ENCODE assay signal across 8 cellular contexts in the genomic region with DNA sequence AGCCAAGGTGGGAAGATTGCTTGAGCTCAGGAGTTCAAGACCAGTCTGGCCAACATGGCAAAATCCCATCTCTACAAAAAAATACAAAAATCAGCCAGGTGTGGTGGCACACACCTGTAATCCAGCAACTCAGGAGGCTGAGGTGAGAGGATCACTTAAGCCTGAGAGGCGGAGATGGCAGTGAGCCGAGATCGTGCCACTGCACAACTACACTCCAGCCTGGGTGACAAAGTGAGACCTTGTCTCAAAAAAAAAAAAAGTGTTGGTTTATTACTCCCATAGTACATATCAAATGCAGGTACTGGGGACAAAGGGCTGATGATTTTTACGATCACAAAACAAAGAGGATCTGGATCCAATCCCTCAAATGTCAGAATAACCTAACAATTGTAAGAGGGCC. TPM values are rescaled to one million over a fixed set of nuclear protein-coding genes. Genes with fewer than 3 reads are reported as not detected.
DNase-seq lines count a peak whose midpoint lies in the region; ATAC-seq, FAIRE-seq and TF ChIP-seq lines count a peak whose summit lies in the region.
"Not testable (repeated sequence)": the region's sequence is repeated elsewhere in the genome, so short reads cannot be mapped to it uniquely, and the experiment has no call there.

No MANE protein-coding gene starts in this region.

- not testable (repeated sequence) for TF ChIP-seq POLR2A in GM12878 (IDR thresholded peaks at IDR 0.05; ENCODE audit: low read depth, low read length); vagina (IDR thresholded peaks at IDR 0.05)

- H3K27me3 ChIP-seq in CD8-positive, alpha-beta memory T cell (ENCODE audit: insufficient read depth, low read length, poor library complexity, severe bottlenecking); GM12878 (replicated peaks in 1 of 2; ENCODE audit: control insufficient read depth in 2 of 2, insufficient read depth in 2 of 2, low read length in 1 of 2); esophagus (ENCODE audit: control insufficient read depth in 1 of 2, insufficient read depth in 2 of 2, low read length in 2 of 2); small intestine (ENCODE audit: control insufficient read depth in 2 of 2, insufficient read depth in 2 of 2, low read length in 2 of 2); vagina: not testable (repeated sequence)

- not testable (repeated sequence) for FAIRE-seq in GM12878 (lab: Jason Lieb, UNC); small intestine (lab: Jason Lieb, UNC)

- H3K4me3 Mint-ChIP-seq in CD8-positive, alpha-beta memory T cell; T-helper 1 cell treated with Interleukin-12 subunit alpha and Interleukin-12 subunit beta and Interleukin-4 antibody, amounts not matched to agents 30 μg/mL and 1 μg/mL, for 36 hours; activated CD8-positive, alpha-beta memory T cell treated with anti-CD3 and anti-CD28 coated beads, Interleukin-2, amount 10 ng/mL, durations not matched to agents 7 days and 5 days; naive thymus-derived CD8-positive, alpha-beta T cell: not testable (repeated sequence)

- H3K9me3 Mint-ChIP-seq in CD8-positive, alpha-beta memory T cell; T-helper 1 cell treated with Interleukin-12 subunit alpha and Interleukin-12 subunit beta and Interleukin-4 antibody, amounts not matched to agents 30 μg/mL and 1 μg/mL, for 36 hours; activated CD8-positive, alpha-beta memory T cell treated with anti-CD3 and anti-CD28 coated beads, Interleukin-2, amount 10 ng/mL, durations not matched to agents 7 days and 5 days (ENCODE audit: low read depth); naive thymus-derived CD8-positive, alpha-beta T cell: not testable (repeated sequence)

- peaks cover 15% of the 10 kb centered on the region for H3K36me3 ChIP-seq in CD8-positive, alpha-beta memory T cell (ENCODE audit: insufficient read depth, low read length)
- peaks cover 4 to 10% of the 10 kb centered on the region in 2 experiments for H3K36me3 ChIP-seq in GM12878 (ENCODE audit: control insufficient read depth in 2 of 2, insufficient read depth in 2 of 2, low read length in 1 of 2)
- not testable (repeated sequence) for H3K36me3 ChIP-seq in esophagus (ENCODE audit: control insufficient read depth in 2 of 2, insufficient read depth in 2 of 2, low read length in 1 of 2); small intestine (ENCODE audit: control insufficient read depth in 2 of 2, insufficient read depth in 2 of 2, low read length in 2 of 2); vagina

- H3K4me1 Mint-ChIP-seq in CD8-positive, alpha-beta memory T cell, result peaks cover 36 to 64% (median 54%) of the 10 kb centered on the region in 3 donors
- H3K4me1 Mint-ChIP-seq in T-helper 1 cell treated with Interleukin-12 subunit alpha and Interleukin-12 subunit beta and Interleukin-4 antibody, amounts not matched to agents 30 μg/mL and 1 μg/mL, for 36 hours (ENCODE audit: low read depth), result peaks cover 34% of the 10 kb centered on the region
- H3K4me1 Mint-ChIP-seq in activated CD8-positive, alpha-beta memory T cell treated with anti-CD3 and anti-CD28 coated beads, Interleukin-2, amount 10 ng/mL, durations not matched to agents 7 days and 5 days, result peaks cover 47% of the 10 kb centered on the region
- H3K4me1 Mint-ChIP-seq in naive thymus-derived CD8-positive, alpha-beta T cell, result peaks cover 25 to 44% (median 41%) of the 10 kb centered on the region in 4 donors

- H3K4me1 ChIP-seq in CD8-positive, alpha-beta memory T cell (ENCODE audit: insufficient read depth, low read length), result peaks cover 20% of the 10 kb centered on the region
- peaks cover 13% of the 10 kb centered on the region for H3K4me1 ChIP-seq in GM12878 (ENCODE audit: control insufficient read depth, insufficient read depth, low read length)
- not testable (repeated sequence) for H3K4me1 ChIP-seq in esophagus (ENCODE audit: control insufficient read depth in 2 of 2, insufficient read depth in 2 of 2, low read length in 1 of 2); small intestine (ENCODE audit: control insufficient read depth in 2 of 2, insufficient read depth in 1 of 2, low read depth in 1 of 2, low read length in 1 of 2); vagina

- SMC1A ChIA-PET in GM12878 (lab: Charles Lee; ENCODE audit: uncharacterized antibody, unreplicated experiment), result interaction anchor here (0.8 to 1.8 kb wide), 11 partner anchors 9 to 91 kb away, joined by 3 to 10 read pairs (median 4); partner anchors contain the start of gene RFFL

- in situ Hi-C loops in GM12878 (cut with MboI), result not testable (repeated sequence)

- not testable (repeated sequence) for ATAC-seq in activated CD8-positive, alpha-beta memory T cell treated with anti-CD3 and anti-CD28 coated beads, Interleukin-2, amount 10 ng/mL, durations not matched to agents 7 days and 5 days; GM12878; naive thymus-derived CD8-positive, alpha-beta T cell

- peak overlapping the region in 5 of 8 donors; percentile 1 to 87 (median 30) for H3K27ac Mint-ChIP-seq in CD8-positive, alpha-beta memory T cell
- H3K27ac Mint-ChIP-seq in T-helper 1 cell treated with Interleukin-12 subunit alpha and Interleukin-12 subunit beta and Interleukin-4 antibody, amounts not matched to agents 30 μg/mL and 1 μg/mL, for 36 hours, result peak overlapping the region; percentile 9
- peak overlapping the region; percentile 86 for H3K27ac Mint-ChIP-seq in activated CD8-positive, alpha-beta memory T cell treated with anti-CD3 and anti-CD28 coated beads, Interleukin-2, amount 10 ng/mL, durations not matched to agents 7 days and 5 days
- H3K27ac Mint-ChIP-seq in naive thymus-derived CD8-positive, alpha-beta T cell, result peak overlapping the region in 6 of 10 donors; percentile 23 to 80 (median 48)

- RAD21 ChIA-PET in GM12878 (lab: Charles Lee; ENCODE audit: unreplicated experiment), result interaction anchor here (0.6 to 2.7 kb wide), 10 partner anchors 15 to 113 kb away, joined by 3 to 11 read pairs (median 4); partner anchors contain the start of gene RAD51D

- H3K27me3 Mint-ChIP-seq in CD8-positive, alpha-beta memory T cell; T-helper 1 cell treated with Interleukin-12 subunit alpha and Interleukin-12 subunit beta and Interleukin-4 antibody, amounts not matched to agents 30 μg/mL and 1 μg/mL, for 36 hours (ENCODE audit: low read depth); activated CD8-positive, alpha-beta memory T cell treated with anti-CD3 and anti-CD28 coated beads, Interleukin-2, amount 10 ng/mL, durations not matched to agents 7 days and 5 days; naive thymus-derived CD8-positive, alpha-beta T cell: not testable (repeated sequence)

- H3K27ac ChIP-seq in CD8-positive, alpha-beta memory T cell (ENCODE audit: low read depth, low read length), result not testable (repeated sequence)
- peak overlapping the region; percentile 61; the same call in 1 of the 2 replicates for H3K27ac ChIP-seq in GM12878 (ENCODE audit: control insufficient read depth, insufficient read depth)
- H3K27ac ChIP-seq in esophagus (ENCODE audit: low read depth in 2 of 2, low read length in 1 of 2), result peak overlapping the region; percentile 59 to 67
- peak overlapping the region in 1 of 2 donors; percentile 5 for H3K27ac ChIP-seq in small intestine (ENCODE audit: low read depth in 1 of 2, low read length in 1 of 2)
- H3K27ac ChIP-seq in vagina, result peak overlapping the region; percentile 4

- peaks cover 4 to 47% (median 14%) of the 10 kb centered on the region in 3 donors for H3K36me3 Mint-ChIP-seq in CD8-positive, alpha-beta memory T cell
- H3K36me3 Mint-ChIP-seq in T-helper 1 cell treated with Interleukin-12 subunit alpha and Interleukin-12 subunit beta and Interleukin-4 antibody, amounts not matched to agents 30 μg/mL and 1 μg/mL, for 36 hours (ENCODE audit: low read depth), result peaks cover 29% of the 10 kb centered on the region
- peaks cover 34% of the 10 kb centered on the region for H3K36me3 Mint-ChIP-seq in activated CD8-positive, alpha-beta memory T cell treated with anti-CD3 and anti-CD28 coated beads, Interleukin-2, amount 10 ng/mL, durations not matched to agents 7 days and 5 days
- peaks cover 0 to 30% (median 9%) of the 10 kb centered on the region in 3 donors for H3K36me3 Mint-ChIP-seq in naive thymus-derived CD8-positive, alpha-beta T cell

- TF ChIP-seq RAD21 in GM12878 (IDR thresholded peaks at IDR 0.05; ENCODE audit: insufficient read depth, low read depth, low read length), result not testable (repeated sequence)

- intact Hi-C loops in GM12878 (cut with micrococcal nuclease; ENCODE audit: unreplicated experiment), result not testable (repeated sequence)
- intact Hi-C loops in vagina (cut with DNase I), result loop anchor here (10.0 kb wide), 1 partner anchor 57 kb away; no protein-coding TSS in a partner anchor

- TF ChIP-seq CTCF in GM12878 (IDR thresholded peaks at IDR 0.05 in 2 of 3, conservative IDR thresholded peaks at IDR 0.05 in 1 of 3; ENCODE audit: control insufficient read depth in 2 of 3, extremely low read depth in 1 of 3, insufficient read depth in 1 of 3, low read depth in 3 of 3, low read length in 3 of 3); vagina (IDR thresholded peaks at IDR 0.05): not testable (repeated sequence)

- DNase-seq in CD8-positive, alpha-beta memory T cell; activated CD8-positive, alpha-beta memory T cell treated with anti-CD3 and anti-CD28 coated beads, Interleukin-2, amount 10 ng/mL, durations not matched to agents 7 days and 5 days; GM12878 (ENCODE audit: low read depth, low spot score); naive thymus-derived CD8-positive, alpha-beta T cell; vagina (ENCODE audit: extremely low spot score in 2 of 2): not testable (repeated sequence)
- peak; percentile 28 for DNase-seq in small intestine

- H3K4me3 ChIP-seq in CD8-positive, alpha-beta memory T cell (ENCODE audit: low read length); GM12878; esophagus (ENCODE audit: low read depth in 1 of 2, low read length in 2 of 2); small intestine (ENCODE audit: low read depth in 1 of 2, low read length in 2 of 2); vagina: not testable (repeated sequence)

- not testable (repeated sequence) for H3K9me3 ChIP-seq in CD8-positive, alpha-beta memory T cell (ENCODE audit: low read length); GM12878 (replicated peaks; ENCODE audit: control insufficient read depth, insufficient read depth, low read length); esophagus (ENCODE audit: control insufficient read depth in 2 of 2, insufficient read depth in 1 of 2, low read depth in 1 of 2, low read length in 1 of 2); small intestine (ENCODE audit: control insufficient read depth, low read depth); vagina

- H2AFZ ChIP-seq in GM12878 (ENCODE audit: control insufficient read depth, low read depth, low read length), result not testable (repeated sequence)

- H4K20me1 ChIP-seq in GM12878 (ENCODE audit: control insufficient read depth, insufficient read depth), result not testable (repeated sequence)

- not testable (repeated sequence) for H3K4me2 ChIP-seq in GM12878 (ENCODE audit: control insufficient read depth, insufficient read depth)

- POLR2A ChIA-PET in CD8-positive, alpha-beta memory T cell (lab: Charles Lee), result not testable (repeated sequence)
- POLR2A ChIA-PET in GM12878 (lab: Charles Lee), result interaction anchor here (0.7 to 2.2 kb wide), 5 partner anchors 8 to 57 kb away, joined by 3 to 7 read pairs (median 4); no protein-coding TSS in a partner anchor
- POLR2A ChIA-PET in naive thymus-derived CD8-positive, alpha-beta T cell (lab: Charles Lee), result interaction anchor here (0.6 to 1.6 kb wide), 2 partner anchors 45 to 47 kb away, joined by 3 to 9 read pairs; partner anchors contain the start of gene LIG3

- not testable (repeated sequence) for TF ChIP-seq EP300 in GM12878 (IDR thresholded peaks at IDR 0.05; ENCODE audit: borderline replicate concordance in 1 of 2, control insufficient read depth in 1 of 2, low read depth in 2 of 2, low read length in 2 of 2)

- WGBS in GM12878 (ENCODE audit: insufficient coverage, insufficient replicate concordance, low lambda C conversion rate, missing lambda C conversion rate), result 100% methylated on average over 4 of the region's 4 CpGs
- WGBS in esophagus, 2 donors, result 84 to 90% methylated on average over 4 of the region's 4 CpGs
- whole genome bisulfite sequencing in small intestine, 3 donors, result 29 to 69% (median 51%) methylated on average over 4 of the region's 4 CpGs

- not testable (repeated sequence) for H3K79me2 ChIP-seq in GM12878 (ENCODE audit: control insufficient read depth, insufficient read depth, low read length)

- not testable (repeated sequence) for BruUV-seq in GM12878 (replicated peaks; lab: Mats Ljungman, UMichigan)

- CTCF ChIA-PET in CD8-positive, alpha-beta memory T cell (lab: Charles Lee), result interaction anchor here (1.2 kb wide), 1 partner anchor 13 kb away, joined by 3 read pairs; no protein-coding TSS in a partner anchor
- CTCF ChIA-PET in activated CD8-positive, alpha-beta memory T cell treated with anti-CD3 and anti-CD28 coated beads, Interleukin-2, amount 10 ng/mL, durations not matched to agents 7 days and 5 days (lab: Charles Lee), result interaction anchor here (0.7 to 1.6 kb wide), 4 partner anchors 12 to 280 kb away, joined by 3 to 4 read pairs (median 3); partner anchors contain the start of gene RFFL
- CTCF ChIA-PET in GM12878 (lab: Yijun Ruan, JAX), result interaction anchor here (0.7 to 1.8 kb wide), 4 partner anchors 9 to 41 kb away, joined by 3 to 10 read pairs (median 5); partner anchors contain the start of gene RFFL

- not testable (repeated sequence) for H3K9ac ChIP-seq in GM12878 (ENCODE audit: control insufficient read depth, insufficient read depth, low read length)

RNA-seq across cellular contexts. Expression of gene RFFL, which starts 35.4 kb away (rescaled TPM):
- total RNA-seq in CD8-positive, alpha-beta memory T cell, result 10 to 100 TPM; 30.2 to 33.1 TPM
- polyA plus RNA-seq in CD8-positive, alpha-beta memory T cell, result 43.6 TPM
- 10 to 100 TPM; 47.7 to 52.2 TPM for total RNA-seq in activated CD8-positive, alpha-beta memory T cell treated with anti-CD3 and anti-CD28 coated beads, Interleukin-2, amount 10 ng/mL, durations not matched to agents 7 days and 5 days
- 56.2 and 57.8 TPM in 2 replicates for total RNA-seq in GM12878 (2013; cell fraction: nucleolus; rRNA removed)
- 28.6 and 31.4 TPM in 2 replicates for total RNA-seq in GM12878 (2014; rRNA removed)
- total RNA-seq in GM12878 (2014; rRNA removed; fragmentation: Illumina TruSeq; extraction: Trizol), result 25.4 and 26.1 TPM in 2 replicates
- 37.4 and 38.3 TPM in 2 replicates for total RNA-seq in GM12878 (2021)
- 10.9 TPM for polyA plus RNA-seq in GM12878 (2011; ENCODE audit: low read depth)
- 51.1 and 56.1 TPM in 2 replicates for polyA plus RNA-seq in GM12878 (2011; rRNA removed)
- 50.7 and 60.3 TPM in 2 replicates for polyA plus RNA-seq in GM12878 (2011; cell fraction: cytosol; rRNA removed)
- polyA plus RNA-seq in GM12878 (2011; cell fraction: nucleus; rRNA removed), result 27.8 and 28.7 TPM in 2 replicates
- polyA plus RNA-seq in GM12878 (2012), result 18.2 and 21.3 TPM in 2 replicates
- 25.3 and 27.0 TPM in 2 replicates for polyA plus RNA-seq in GM12878 (2014; fragmentation: Illumina TruSeq; extraction: Trizol)
- polyA plus RNA-seq in GM12878 (2014; fragmentation: Nextera tagmentation; extraction: Ambion mirVana), result 1 to 10 TPM; 4.7 to 6.7 TPM
- 24.5 and 26.4 TPM in 2 replicates for polyA plus RNA-seq in GM12878 (2014; rRNA removed)
- 10 to 100 TPM; 26.7 to 31.0 TPM for polyA plus RNA-seq in GM12878 (2016; fragmentation: Nextera tagmentation; extraction: Ambion mirVana)
- polyA minus RNA-seq in GM12878 (2011; rRNA and poly(A)+ RNA removed), result 133 and 190 TPM in 2 replicates
- polyA minus RNA-seq in GM12878 (2011; cell fraction: cytosol; rRNA and poly(A)+ RNA removed), result 39.5 and 49.2 TPM in 2 replicates
- 14.4 and 21.6 TPM in 2 replicates for polyA minus RNA-seq in GM12878 (2011; cell fraction: nucleus; rRNA and poly(A)+ RNA removed)
- 10 to 100 TPM; 13.0 to 18.1 TPM for polyA plus RNA-seq in esophagus
- total RNA-seq in naive thymus-derived CD8-positive, alpha-beta T cell, result 10 to 100 TPM; 69.1 to 70.1 TPM
- 10 to 100 TPM; 30.8 to 39.7 (median 31.9) TPM for polyA plus RNA-seq in naive thymus-derived CD8-positive, alpha-beta T cell
- 10 to 100 TPM in 2 of 3 donors, 1 to 10 TPM in 1; 10.0 to 18.5 (median 15.2) TPM for polyA plus RNA-seq in small intestine
- 25.3 TPM for total RNA-seq in vagina

RNA-seq across cellular contexts. Expression of gene LIG3, which starts 47.8 kb away (rescaled TPM):
- total RNA-seq in CD8-positive, alpha-beta memory T cell, result 10 to 100 TPM; 48.7 to 50.9 TPM
- 14.7 TPM for polyA plus RNA-seq in CD8-positive, alpha-beta memory T cell
- 10 to 100 TPM; 54.4 to 56.5 TPM for total RNA-seq in activated CD8-positive, alpha-beta memory T cell treated with anti-CD3 and anti-CD28 coated beads, Interleukin-2, amount 10 ng/mL, durations not matched to agents 7 days and 5 days
- total RNA-seq in GM12878 (2013; cell fraction: nucleolus; rRNA removed), result 85.6 and 106 TPM in 2 replicates
- 33.8 and 38.1 TPM in 2 replicates for total RNA-seq in GM12878 (2014; rRNA removed)
- total RNA-seq in GM12878 (2014; rRNA removed; fragmentation: Illumina TruSeq; extraction: Trizol), result 30.2 and 30.6 TPM in 2 replicates
- 37.6 and 38.7 TPM in 2 replicates for total RNA-seq in GM12878 (2021)
- 8.3 TPM for polyA plus RNA-seq in GM12878 (2011; ENCODE audit: low read depth)
- polyA plus RNA-seq in GM12878 (2011; rRNA removed), result 37.4 and 41.7 TPM in 2 replicates
- 35.6 and 44.5 TPM in 2 replicates for polyA plus RNA-seq in GM12878 (2011; cell fraction: cytosol; rRNA removed)
- polyA plus RNA-seq in GM12878 (2011; cell fraction: nucleus; rRNA removed), result 88.4 and 90.2 TPM in 2 replicates
- 13.2 and 17.9 TPM in 2 replicates for polyA plus RNA-seq in GM12878 (2012)
- 31.3 and 36.2 TPM in 2 replicates for polyA plus RNA-seq in GM12878 (2014; fragmentation: Illumina TruSeq; extraction: Trizol)
- 1 to 10 TPM; 6.5 to 6.6 TPM for polyA plus RNA-seq in GM12878 (2014; fragmentation: Nextera tagmentation; extraction: Ambion mirVana)
- polyA plus RNA-seq in GM12878 (2014; rRNA removed), result 37.1 and 45.4 TPM in 2 replicates
- 10 to 100 TPM; 24.3 to 26.3 TPM for polyA plus RNA-seq in GM12878 (2016; fragmentation: Nextera tagmentation; extraction: Ambion mirVana)
- polyA minus RNA-seq in GM12878 (2011; rRNA and poly(A)+ RNA removed), result 66.9 and 103 TPM in 2 replicates
- 21.4 and 23.9 TPM in 2 replicates for polyA minus RNA-seq in GM12878 (2011; cell fraction: cytosol; rRNA and poly(A)+ RNA removed)
- 42.1 and 68.8 TPM in 2 replicates for polyA minus RNA-seq in GM12878 (2011; cell fraction: nucleus; rRNA and poly(A)+ RNA removed)
- 1 to 10 TPM; 6.2 to 9.2 TPM for polyA plus RNA-seq in esophagus
- 10 to 100 TPM; 49.8 to 51.7 TPM for total RNA-seq in naive thymus-derived CD8-positive, alpha-beta T cell
- polyA plus RNA-seq in naive thymus-derived CD8-positive, alpha-beta T cell, result 10 to 100 TPM; 12.2 to 15.2 (median 13.1) TPM
- polyA plus RNA-seq in small intestine, result 10 to 100 TPM in 1 of 3 donors, 1 to 10 TPM in 2; 4.9 to 12.5 (median 7.4) TPM
- 30.0 TPM for total RNA-seq in vagina

Comparison
In these comparisons a context has a peak if more than half of its experiments do, and no peak if none do; other contexts are left out.
1. H3K27ac Mint-ChIP-seq: peak in every context shown above with its lines; median percentile 86 in activated CD8-positive, alpha-beta memory T cell treated with anti-CD3 and anti-CD28 coated beads, Interleukin-2, amount 10 ng/mL, durations not matched to agents 7 days and 5 days; 48 in naive thymus-derived CD8-positive, alpha-beta T cell; 30 in CD8-positive, alpha-beta memory T cell; 9 in T-helper 1 cell treated with Interleukin-12 subunit alpha and Interleukin-12 subunit beta and Interleukin-4 antibody, amounts not matched to agents 30 μg/mL and 1 μg/mL, for 36 hours.